Comparison of ENCODE assay signal across 8 cellular contexts in genomic region chr10:52740913-52741675, GRCh38. TPM values are rescaled to one million over a fixed set of nuclear protein-coding genes. Genes with fewer than 3 reads are reported as not detected.
DNase-seq lines count a peak whose midpoint lies in the region; ATAC-seq and TF ChIP-seq lines count a peak whose summit lies in the region.

No MANE protein-coding gene starts in this region.

- H3K4me3 ChIP-seq in NT2/D1 (ENCODE audit: insufficient read length, low read depth) (no peak overlapping the region), kidney epithelial cell (ENCODE audit: low read depth, low read length) (no peak overlapping the region)

- H3K36me3 ChIP-seq in NT2/D1 (ENCODE audit: insufficient read depth, insufficient read length, low read length) (no peaks in the 10 kb centered on the region), kidney epithelial cell (ENCODE audit: control insufficient read depth, insufficient read depth, low read length) (no peaks in the 10 kb centered on the region)

- H3K9me3 ChIP-seq in NT2/D1 (ENCODE audit: insufficient read depth, low read length): no peaks in the 10 kb centered on the region; the same call in 1 of the 2 replicates

- no peaks in the 10 kb centered on the region for H3K36me3 Mint-ChIP-seq in stimulated activated effector memory CD8-positive, alpha-beta T cell treated with anti-CD3 and anti-CD28 coated beads, Interleukin-12 subunit alpha, Interleukin-12 subunit beta, amount 100 ng/mL, for 72 hours

- no peak overlapping the region for H3K27ac Mint-ChIP-seq in stimulated activated effector memory CD8-positive, alpha-beta T cell treated with anti-CD3 and anti-CD28 coated beads, Interleukin-12 subunit alpha, Interleukin-12 subunit beta, amount 100 ng/mL, for 72 hours

- H3K4me1 ChIP-seq in NT2/D1 (ENCODE audit: insufficient read depth, insufficient read length): no peaks in the 10 kb centered on the region

- peaks cover 6% of the 10 kb centered on the region for H3K9me3 Mint-ChIP-seq in stimulated activated effector memory CD8-positive, alpha-beta T cell treated with anti-CD3 and anti-CD28 coated beads, Interleukin-12 subunit alpha, Interleukin-12 subunit beta, amount 100 ng/mL, for 72 hours

- H3K27me3 ChIP-seq in NT2/D1 (ENCODE audit: insufficient read depth, insufficient read length): no peaks in the 10 kb centered on the region
- H3K27me3 ChIP-seq in kidney epithelial cell (ENCODE audit: control insufficient read depth, insufficient read depth, low read length): no peaks in the 10 kb centered on the region

- peak; percentile 76 for ATAC-seq in HG02763 (IDR thresholded peaks at IDR 0.05; ENCODE audit: unreplicated experiment)
- ATAC-seq in stimulated activated effector memory CD8-positive, alpha-beta T cell treated with anti-CD3 and anti-CD28 coated beads, Interleukin-12 subunit alpha, Interleukin-12 subunit beta, amount 100 ng/mL, for 72 hours: peak; percentile 21

- peak; percentile 91 for TF ChIP-seq CTCF in GM10266 (IDR thresholded peaks at IDR 0.05; ENCODE audit: control insufficient read depth, insufficient read depth, low read depth, missing control alignments)
- TF ChIP-seq CTCF in kidney epithelial cell (IDR thresholded peaks at IDR 0.05; ENCODE audit: insufficient read depth, low read length, poor library complexity, severe bottlenecking): peak; percentile 90

- peak; percentile 40 for DNase-seq in A172 (ENCODE audit: low spot score)
- DNase-seq in GM10266 (ENCODE audit: extremely low spot score): peak; percentile 49
- DNase-seq in NT2/D1 (ENCODE audit: low read depth, low spot score): peak; percentile 36
- DNase-seq in astrocyte of the hippocampus (ENCODE audit: low read depth, low spot score): peak; percentile 37
- no peak for DNase-seq in kidney epithelial cell (ENCODE audit: low read depth)
- DNase-seq in stimulated activated effector memory CD8-positive, alpha-beta T cell treated with anti-CD3 and anti-CD28 coated beads, Interleukin-12 subunit alpha, Interleukin-12 subunit beta, amount 100 ng/mL, for 72 hours (ENCODE audit: low spot score in 2 of 2): peak in 1 of 2 donors; percentile 51
- DNase-seq in NCI-H446 treated with DMSO at 0.1 percent for 48 hours (lab: John Stamatoyannopoulos, UW): no peak

- no peak overlapping the region for H3K4me3 Mint-ChIP-seq in stimulated activated effector memory CD8-positive, alpha-beta T cell treated with anti-CD3 and anti-CD28 coated beads, Interleukin-12 subunit alpha, Interleukin-12 subunit beta, amount 100 ng/mL, for 72 hours

- H3K4me1 Mint-ChIP-seq in stimulated activated effector memory CD8-positive, alpha-beta T cell treated with anti-CD3 and anti-CD28 coated beads, Interleukin-12 subunit alpha, Interleukin-12 subunit beta, amount 100 ng/mL, for 72 hours: no peaks in the 10 kb centered on the region

- H3K9ac ChIP-seq in NT2/D1 (ENCODE audit: insufficient read length, low read depth): no peak overlapping the region

RNA-seq across cellular contexts. Expression of gene MBL2, which starts 31.5 kb away (rescaled TPM):
- total RNA-seq in A172 (2014; rRNA removed; shearing (Covaris generic)): not detected in 2 replicates
- not detected in 2 replicates for total RNA-seq in kidney epithelial cell

Comparison
In these comparisons a context has a peak if more than half of its experiments do, and no peak if none do; other contexts are left out.
1. DNase-seq: peak in A172 (single experiment), GM10266 (single experiment), NT2/D1 (single experiment) and astrocyte of the hippocampus (single experiment); none in kidney epithelial cell (single experiment) and NCI-H446 treated with DMSO at 0.1 percent for 48 hours (single experiment).